Comparison of ENCODE assay signal across 1 cellular context in genomic region chr2:25251461-25252273, GRCh38.
TF ChIP-seq lines count a peak whose summit lies in the region.

No MANE protein-coding gene starts in this region.

TF ChIP-seq in K562, 482 proteins besides CTCF, POLR2A, EP300 and RAD21 (continued from another document):
- TF ChIP-seq MGA (IDR thresholded peaks at IDR 0.05) (peak; percentile 95), PRMT5 (CRISPR knock-in tag; IDR thresholded peaks at IDR 0.05) (0 out of 2 replicates have a peak, but pooled peaks have one; percentile 44), ZNF584 (CRISPR knock-in tag; IDR thresholded peaks at IDR 0.05; ENCODE audit: low read depth) (no peak), CBX5 (IDR thresholded peaks at IDR 0.05; ENCODE audit: borderline replicate concordance, low read depth) (no peak), CREBBP (IDR thresholded peaks at IDR 0.05; ENCODE audit: low read depth, low read length) (no peak), GABPB1 (CRISPR knock-in tag; IDR thresholded peaks at IDR 0.05) (peak; percentile 63; the same call in 1 of the 2 replicates), CXXC5 (CRISPR knock-in tag; IDR thresholded peaks at IDR 0.05) (0 out of 2 replicates have a peak, but pooled peaks have one; percentile 11)
- TF ChIP-seq, protein P1, sequence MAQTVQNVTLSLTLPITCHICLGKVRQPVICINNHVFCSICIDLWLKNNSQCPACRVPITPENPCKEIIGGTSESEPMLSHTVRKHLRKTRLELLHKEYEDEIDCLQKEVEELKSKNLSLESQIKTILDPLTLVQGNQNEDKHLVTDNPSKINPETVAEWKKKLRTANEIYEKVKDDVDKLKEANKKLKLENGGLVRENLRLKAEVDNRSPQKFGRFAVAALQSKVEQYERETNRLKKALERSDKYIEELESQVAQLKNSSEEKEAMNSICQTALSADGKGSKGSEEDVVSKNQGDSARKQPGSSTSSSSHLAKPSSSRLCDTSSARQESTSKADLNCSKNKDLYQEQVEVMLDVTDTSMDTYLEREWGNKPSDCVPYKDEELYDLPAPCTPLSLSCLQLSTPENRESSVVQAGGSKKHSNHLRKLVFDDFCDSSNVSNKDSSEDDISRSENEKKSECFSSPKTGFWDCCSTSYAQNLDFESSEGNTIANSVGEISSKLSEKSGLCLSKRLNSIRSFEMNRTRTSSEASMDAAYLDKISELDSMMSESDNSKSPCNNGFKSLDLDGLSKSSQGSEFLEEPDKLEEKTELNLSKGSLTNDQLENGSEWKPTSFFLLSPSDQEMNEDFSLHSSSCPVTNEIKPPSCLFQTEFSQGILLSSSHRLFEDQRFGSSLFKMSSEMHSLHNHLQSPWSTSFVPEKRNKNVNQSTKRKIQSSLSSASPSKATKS (CRISPR knock-in tag; IDR thresholded peaks at IDR 0.05): no peak
